ENCODE assay signal across 8 cellular contexts in genomic region chrX:153514259-153514658, GRCh38. TPM values are rescaled to one million over a fixed set of nuclear protein-coding genes. Genes with fewer than 3 reads are reported as not detected.
"Had no signal": no experiment of that assay in that cellular context is flagged by ENCODE, and none has a peak within 500 bp of the region (broad histone marks: within the 10 kb centered on the region; RNA-seq: fewer than 3 reads in every experiment).

No MANE protein-coding gene starts in this region.

- DNase-seq: GDM1, GF-D8 had no signal

- H3K4me3 ChIP-seq: GM12878 had no signal

- FAIRE-seq: G401.6, GM12878, GM12892, GM18507, GM19239 had no signal

- ATAC-seq: GM12878 had no signal

RNA-seq across cellular contexts. Expression of gene ATP2B3, which starts 3.2 kb away (rescaled TPM):
- total RNA-seq: G401, GM12878 had no signal

RNA-seq across cellular contexts. Expression of gene BGN, which starts 19.5 kb away (rescaled TPM):
- total RNA-seq: G401 had no signal
